Comparison of ENCODE assay signal across 38 cellular contexts in genomic region chr9:104564358-104564757, GRCh38. TPM values are rescaled to one million over a fixed set of nuclear protein-coding genes. Genes with fewer than 3 reads are reported as not detected.
"Had no signal": no experiment of that assay in that cellular context is flagged by ENCODE, and none has a peak within 500 bp of the region (broad histone marks: within the 10 kb centered on the region; RNA-seq: fewer than 3 reads in every experiment).

No MANE protein-coding gene starts in this region.

- H3K4me1 Mint-ChIP-seq: activated B cell treated with CpG ODN at 0.5 μM for 24 hours; activated CD4-positive, alpha-beta T cell treated with anti-CD3 and anti-CD28 coated beads, Interleukin-2, amount 10 ng/mL, durations not matched to agents 24 days and 14 days; activated naive CD8-positive, alpha-beta T cell treated with anti-CD3 and anti-CD28 coated beads for 36 hours; activated T-helper 17 cell treated with anti-CD3 and anti-CD28 coated beads, Interleukin-2, amount 50 U/mL, for 72 hours had no signal

- H3K9me3 ChIP-seq: adrenal gland, body of pancreas had no signal

- H3K27ac ChIP-seq: adrenal gland, body of pancreas, brain microvascular endothelial cell, breast epithelium, VCaP had no signal

- FAIRE-seq: astrocyte, TTC549 had no signal

- H3K27me3 Mint-ChIP-seq: activated B cell treated with CpG ODN at 0.5 μM for 24 hours; activated CD4-positive, alpha-beta memory T cell treated with anti-CD3 and anti-CD28 coated beads for 36 hours; activated CD4-positive, alpha-beta T cell treated with anti-CD3 and anti-CD28 coated beads, Interleukin-2, amount 10 ng/mL, durations not matched to agents 24 days and 14 days; activated CD8-positive, alpha-beta T cell treated with anti-CD3 and anti-CD28 coated beads for 36 hours; activated naive CD8-positive, alpha-beta T cell treated with anti-CD3 and anti-CD28 coated beads for 36 hours; activated T-helper 17 cell treated with anti-CD3 and anti-CD28 coated beads, Interleukin-2, amount 50 U/mL, for 72 hours had no signal

- H3K4me3 ChIP-seq: adrenal gland, body of pancreas, breast epithelium had no signal

- H3K27ac Mint-ChIP-seq: activated B cell treated with CpG ODN at 0.5 μM for 24 hours; activated CD4-positive, alpha-beta memory T cell treated with anti-CD3 and anti-CD28 coated beads for 36 hours; activated CD4-positive, alpha-beta T cell treated with anti-CD3 and anti-CD28 coated beads, Interleukin-2, amount 10 ng/mL, durations not matched to agents 24 days and 14 days; activated CD8-positive, alpha-beta T cell treated with anti-CD3 and anti-CD28 coated beads for 36 hours; activated naive CD4-positive, alpha-beta T cell treated with anti-CD3 and anti-CD28 coated beads for 36 hours; activated naive CD4-positive, alpha-beta T cell treated with anti-CD3 and anti-CD28 coated beads, Interleukin-2, amount 50 U/mL, for 72 hours; activated naive CD8-positive, alpha-beta T cell treated with anti-CD3 and anti-CD28 coated beads for 36 hours; activated T-cell treated with anti-CD3 and anti-CD28 coated beads, Interleukin-2, amount 50 U/mL, for 72 hours; activated T-helper 1 cell treated with anti-CD3 and anti-CD28 coated beads, Interleukin-12 subunit alpha, Interleukin-12 subunit beta, Interleukin-2, Interleukin-4 antibody, amounts not matched to agents 30 ng/mL and 10 ng/mL and 1 ng/mL, durations not matched to agents 14 hours and 24 hours and 36 hours; activated T-helper 17 cell treated with anti-CD3 and anti-CD28 coated beads, Interleukin-2, amount 50 U/mL, for 72 hours; T-helper 2 cell treated with Interferon-gamma antibody and Interleukin-4, amounts not matched to agents 5 μg/mL and 100 μg/mL, for 36 hours had no signal

- H3K36me3 Mint-ChIP-seq: activated CD4-positive, alpha-beta memory T cell treated with anti-CD3 and anti-CD28 coated beads for 36 hours; activated naive CD4-positive, alpha-beta T cell treated with anti-CD3 and anti-CD28 coated beads, Interleukin-2, amount 50 U/mL, for 72 hours; activated naive CD8-positive, alpha-beta T cell treated with anti-CD3 and anti-CD28 coated beads for 36 hours had no signal

- ATAC-seq: activated CD8-positive, alpha-beta T cell treated with anti-CD3 and anti-CD28 coated beads for 36 hours; activated naive CD4-positive, alpha-beta T cell treated with anti-CD3 and anti-CD28 coated beads, Interleukin-2, amount 50 U/mL, for 72 hours; activated T-cell treated with anti-CD3 and anti-CD28 coated beads, Interleukin-2, amount 50 U/mL, for 4 hours; activated T-cell treated with anti-CD3 and anti-CD28 coated beads, Interleukin-2, amount 50 U/mL, for 72 hours; activated T-helper 17 cell treated with anti-CD3 and anti-CD28 coated beads, Interleukin-2, amount 50 U/mL, for 72 hours; body of pancreas had no signal

- DNase-seq: activated B cell treated with CpG ODN at 0.5 μM for 24 hours; activated CD4-positive, alpha-beta memory T cell treated with anti-CD3 and anti-CD28 coated beads for 36 hours; activated CD4-positive, alpha-beta T cell treated with anti-CD3 and anti-CD28 coated beads for 4 hours; activated CD4-positive, alpha-beta T cell treated with anti-CD3 and anti-CD28 coated beads, Interleukin-2, amount 10 ng/mL, durations not matched to agents 24 days and 14 days; activated CD4-positive, alpha-beta T cell treated with anti-CD3 and anti-CD28 coated beads, Interleukin-2, amount 50 U/mL, for 1 hour; activated CD4-positive, alpha-beta T cell treated with anti-CD3 and anti-CD28 coated beads, Interleukin-2, amount 50 U/mL, for 4 hours; activated CD4-positive, CD25-positive, alpha-beta regulatory T cell treated with anti-CD3 and anti-CD28 coated beads, Interleukin-2, amount 50 U/mL, for 72 hours; activated CD8-positive, alpha-beta memory T cell treated with anti-CD3 and anti-CD28 coated beads, Interleukin-2, amount 50 U/mL, for 4 hours; activated CD8-positive, alpha-beta T cell treated with anti-CD3 and anti-CD28 coated beads for 36 hours; activated effector memory CD4-positive, alpha-beta T cell treated with anti-CD3 and anti-CD28 coated beads, Interleukin-2, amount 50 U/mL, for 16 hours; activated gamma-delta T cell treated with Interleukin-2 at 50 U/mL for 16 hours; activated naive CD4-positive, alpha-beta T cell; activated naive CD4-positive, alpha-beta T cell treated with anti-CD3 and anti-CD28 coated beads for 36 hours; activated naive CD4-positive, alpha-beta T cell treated with anti-CD3 and anti-CD28 coated beads, Interleukin-2, amount 50 U/mL, for 16 hours; activated naive CD8-positive, alpha-beta T cell treated with anti-CD3 and anti-CD28 coated beads for 36 hours; activated T-cell treated with anti-CD3 and anti-CD28 coated beads for 4 hours; activated T-cell treated with anti-CD3 and anti-CD28 coated beads, Interleukin-2, amount 50 U/mL, for 1 hour; activated T-cell treated with anti-CD3 and anti-CD28 coated beads, Interleukin-2, amount 50 U/mL, for 4 hours; activated T-cell treated with anti-CD3 and anti-CD28 coated beads, Interleukin-2, amount 50 U/mL, for 72 hours; adrenal gland; amniotic stem cell; aorta; body of pancreas; brain microvascular endothelial cell; central memory CD4-positive, alpha-beta T cell; T-helper 2 cell; T-helper 9 cell had no signal

- H3K36me3 ChIP-seq: adrenal gland, brain microvascular endothelial cell, breast epithelium had no signal

- H3K4me1 ChIP-seq: adrenal gland, body of pancreas, breast epithelium had no signal

- H3K9me3 Mint-ChIP-seq: activated CD4-positive, alpha-beta memory T cell treated with anti-CD3 and anti-CD28 coated beads for 36 hours; activated CD4-positive, alpha-beta T cell treated with anti-CD3 and anti-CD28 coated beads, Interleukin-2, amount 10 ng/mL, durations not matched to agents 24 days and 14 days; activated CD8-positive, alpha-beta T cell treated with anti-CD3 and anti-CD28 coated beads for 36 hours; activated naive CD4-positive, alpha-beta T cell treated with anti-CD3 and anti-CD28 coated beads for 36 hours; activated naive CD4-positive, alpha-beta T cell treated with anti-CD3 and anti-CD28 coated beads, Interleukin-2, amount 50 U/mL, for 72 hours; activated T-cell treated with anti-CD3 and anti-CD28 coated beads, Interleukin-2, amount 50 U/mL, for 4 hours; activated T-cell treated with anti-CD3 and anti-CD28 coated beads, Interleukin-2, amount 50 U/mL, for 72 hours; activated T-helper 1 cell treated with anti-CD3 and anti-CD28 coated beads, Interleukin-12 subunit alpha, Interleukin-12 subunit beta, Interleukin-2, Interleukin-4 antibody, amounts not matched to agents 30 ng/mL and 10 ng/mL and 1 ng/mL, durations not matched to agents 14 hours and 24 hours and 36 hours; T-helper 2 cell treated with Interferon-gamma antibody and Interleukin-4, amounts not matched to agents 5 μg/mL and 100 μg/mL, for 36 hours had no signal

- H3K27me3 ChIP-seq: adrenal gland, body of pancreas, brain microvascular endothelial cell, breast epithelium had no signal

- H3K4me3 Mint-ChIP-seq: activated B cell treated with CpG ODN at 0.5 μM for 24 hours; activated CD4-positive, alpha-beta memory T cell treated with anti-CD3 and anti-CD28 coated beads for 36 hours; activated CD4-positive, alpha-beta T cell treated with anti-CD3 and anti-CD28 coated beads, Interleukin-2, amount 10 ng/mL, durations not matched to agents 24 days and 14 days; activated CD8-positive, alpha-beta T cell treated with anti-CD3 and anti-CD28 coated beads for 36 hours; activated naive CD4-positive, alpha-beta T cell treated with anti-CD3 and anti-CD28 coated beads for 36 hours; activated naive CD8-positive, alpha-beta T cell treated with anti-CD3 and anti-CD28 coated beads for 36 hours; activated T-cell treated with anti-CD3 and anti-CD28 coated beads, Interleukin-2, amount 50 U/mL, for 4 hours; activated T-cell treated with anti-CD3 and anti-CD28 coated beads, Interleukin-2, amount 50 U/mL, for 72 hours; activated T-helper 1 cell treated with anti-CD3 and anti-CD28 coated beads, Interleukin-12 subunit alpha, Interleukin-12 subunit beta, Interleukin-2, Interleukin-4 antibody, amounts not matched to agents 30 ng/mL and 10 ng/mL and 1 ng/mL, durations not matched to agents 14 hours and 24 hours and 36 hours; activated T-helper 17 cell treated with anti-CD3 and anti-CD28 coated beads, Interleukin-2, amount 50 U/mL, for 72 hours; T-helper 2 cell treated with Interferon-gamma antibody and Interleukin-4, amounts not matched to agents 5 μg/mL and 100 μg/mL, for 36 hours had no signal

RNA-seq across cellular contexts. Expression of gene OR13C8, which starts 4.6 kb away (rescaled TPM):
- total RNA-seq: activated B cell treated with CpG ODN at 0.5 μM for 24 hours; activated CD4-positive, alpha-beta memory T cell treated with anti-CD3 and anti-CD28 coated beads for 36 hours; activated CD4-positive, alpha-beta T cell treated with anti-CD3 and anti-CD28 coated beads, Interleukin-2, amount 10 ng/mL, durations not matched to agents 24 days and 14 days; activated CD8-positive, alpha-beta memory T cell treated with anti-CD3 and anti-CD28 coated beads for 36 hours; activated CD8-positive, alpha-beta T cell treated with anti-CD3 and anti-CD28 coated beads for 36 hours; activated naive CD4-positive, alpha-beta T cell treated with anti-CD3 and anti-CD28 coated beads for 36 hours; activated naive CD4-positive, alpha-beta T cell treated with anti-CD3 and anti-CD28 coated beads, Interleukin-2, amount 50 U/mL, for 72 hours; activated naive CD8-positive, alpha-beta T cell treated with anti-CD3 and anti-CD28 coated beads for 36 hours; activated T-cell treated with anti-CD3 and anti-CD28 coated beads, Interleukin-2, amount 50 U/mL, for 4 hours; activated T-cell treated with anti-CD3 and anti-CD28 coated beads, Interleukin-2, amount 50 U/mL, for 72 hours; activated T-helper 1 cell treated with anti-CD3 and anti-CD28 coated beads, Interleukin-12 subunit alpha, Interleukin-12 subunit beta, Interleukin-2, Interleukin-4 antibody, amounts not matched to agents 30 ng/mL and 10 ng/mL and 1 ng/mL, durations not matched to agents 14 hours and 24 hours and 36 hours; activated T-helper 17 cell treated with anti-CD3 and anti-CD28 coated beads, Interleukin-2, amount 50 U/mL, for 72 hours; adrenal gland; aorta; astrocyte; body of pancreas; breast epithelium; cardiac septum; cerebellum had no signal
- polyA plus RNA-seq: adrenal gland, aorta had no signal

RNA-seq across cellular contexts. Expression of gene OR13C3, which starts 27.7 kb away (rescaled TPM):
- total RNA-seq: activated B cell treated with CpG ODN at 0.5 μM for 24 hours; activated CD4-positive, alpha-beta memory T cell treated with anti-CD3 and anti-CD28 coated beads for 36 hours; activated CD4-positive, alpha-beta T cell treated with anti-CD3 and anti-CD28 coated beads, Interleukin-2, amount 10 ng/mL, durations not matched to agents 24 days and 14 days; activated CD8-positive, alpha-beta memory T cell treated with anti-CD3 and anti-CD28 coated beads for 36 hours; activated CD8-positive, alpha-beta T cell treated with anti-CD3 and anti-CD28 coated beads for 36 hours; activated naive CD4-positive, alpha-beta T cell treated with anti-CD3 and anti-CD28 coated beads for 36 hours; activated naive CD4-positive, alpha-beta T cell treated with anti-CD3 and anti-CD28 coated beads, Interleukin-2, amount 50 U/mL, for 72 hours; activated naive CD8-positive, alpha-beta T cell treated with anti-CD3 and anti-CD28 coated beads for 36 hours; activated T-cell treated with anti-CD3 and anti-CD28 coated beads, Interleukin-2, amount 50 U/mL, for 4 hours; activated T-cell treated with anti-CD3 and anti-CD28 coated beads, Interleukin-2, amount 50 U/mL, for 72 hours; activated T-helper 1 cell treated with anti-CD3 and anti-CD28 coated beads, Interleukin-12 subunit alpha, Interleukin-12 subunit beta, Interleukin-2, Interleukin-4 antibody, amounts not matched to agents 30 ng/mL and 10 ng/mL and 1 ng/mL, durations not matched to agents 14 hours and 24 hours and 36 hours; activated T-helper 17 cell treated with anti-CD3 and anti-CD28 coated beads, Interleukin-2, amount 50 U/mL, for 72 hours; adrenal gland; aorta; astrocyte; body of pancreas; breast epithelium; cardiac septum had no signal
- polyA plus RNA-seq: adrenal gland, aorta had no signal

RNA-seq across cellular contexts. Expression of gene OR13C5, which starts 34.9 kb away (rescaled TPM):
- total RNA-seq: activated B cell treated with CpG ODN at 0.5 μM for 24 hours; activated CD4-positive, alpha-beta memory T cell treated with anti-CD3 and anti-CD28 coated beads for 36 hours; activated CD4-positive, alpha-beta T cell treated with anti-CD3 and anti-CD28 coated beads, Interleukin-2, amount 10 ng/mL, durations not matched to agents 24 days and 14 days; activated CD8-positive, alpha-beta memory T cell treated with anti-CD3 and anti-CD28 coated beads for 36 hours; activated CD8-positive, alpha-beta T cell treated with anti-CD3 and anti-CD28 coated beads for 36 hours; activated naive CD4-positive, alpha-beta T cell treated with anti-CD3 and anti-CD28 coated beads for 36 hours; activated naive CD4-positive, alpha-beta T cell treated with anti-CD3 and anti-CD28 coated beads, Interleukin-2, amount 50 U/mL, for 72 hours; activated naive CD8-positive, alpha-beta T cell treated with anti-CD3 and anti-CD28 coated beads for 36 hours; activated T-cell treated with anti-CD3 and anti-CD28 coated beads, Interleukin-2, amount 50 U/mL, for 4 hours; activated T-cell treated with anti-CD3 and anti-CD28 coated beads, Interleukin-2, amount 50 U/mL, for 72 hours; activated T-helper 1 cell treated with anti-CD3 and anti-CD28 coated beads, Interleukin-12 subunit alpha, Interleukin-12 subunit beta, Interleukin-2, Interleukin-4 antibody, amounts not matched to agents 30 ng/mL and 10 ng/mL and 1 ng/mL, durations not matched to agents 14 hours and 24 hours and 36 hours; activated T-helper 17 cell treated with anti-CD3 and anti-CD28 coated beads, Interleukin-2, amount 50 U/mL, for 72 hours; adrenal gland; aorta; astrocyte; body of pancreas; breast epithelium; cardiac septum had no signal
- polyA plus RNA-seq: adrenal gland, aorta had no signal

RNA-seq across cellular contexts. Expression of gene OR13C4, which starts 37.3 kb away (rescaled TPM):
- total RNA-seq: activated B cell treated with CpG ODN at 0.5 μM for 24 hours; activated CD4-positive, alpha-beta memory T cell treated with anti-CD3 and anti-CD28 coated beads for 36 hours; activated CD4-positive, alpha-beta T cell treated with anti-CD3 and anti-CD28 coated beads, Interleukin-2, amount 10 ng/mL, durations not matched to agents 24 days and 14 days; activated CD8-positive, alpha-beta memory T cell treated with anti-CD3 and anti-CD28 coated beads for 36 hours; activated CD8-positive, alpha-beta T cell treated with anti-CD3 and anti-CD28 coated beads for 36 hours; activated naive CD4-positive, alpha-beta T cell treated with anti-CD3 and anti-CD28 coated beads for 36 hours; activated naive CD4-positive, alpha-beta T cell treated with anti-CD3 and anti-CD28 coated beads, Interleukin-2, amount 50 U/mL, for 72 hours; activated naive CD8-positive, alpha-beta T cell treated with anti-CD3 and anti-CD28 coated beads for 36 hours; activated T-cell treated with anti-CD3 and anti-CD28 coated beads, Interleukin-2, amount 50 U/mL, for 4 hours; activated T-cell treated with anti-CD3 and anti-CD28 coated beads, Interleukin-2, amount 50 U/mL, for 72 hours; activated T-helper 1 cell treated with anti-CD3 and anti-CD28 coated beads, Interleukin-12 subunit alpha, Interleukin-12 subunit beta, Interleukin-2, Interleukin-4 antibody, amounts not matched to agents 30 ng/mL and 10 ng/mL and 1 ng/mL, durations not matched to agents 14 hours and 24 hours and 36 hours; activated T-helper 17 cell treated with anti-CD3 and anti-CD28 coated beads, Interleukin-2, amount 50 U/mL, for 72 hours; adrenal gland; aorta; astrocyte; body of pancreas; breast epithelium; cardiac septum; cerebellum had no signal
- polyA plus RNA-seq: adrenal gland, aorta had no signal

RNA-seq across cellular contexts. Expression of gene OR13C2, which starts 41.1 kb away (rescaled TPM):
- total RNA-seq: activated B cell treated with CpG ODN at 0.5 μM for 24 hours; activated CD4-positive, alpha-beta memory T cell treated with anti-CD3 and anti-CD28 coated beads for 36 hours; activated CD4-positive, alpha-beta T cell treated with anti-CD3 and anti-CD28 coated beads, Interleukin-2, amount 10 ng/mL, durations not matched to agents 24 days and 14 days; activated CD8-positive, alpha-beta memory T cell treated with anti-CD3 and anti-CD28 coated beads for 36 hours; activated CD8-positive, alpha-beta T cell treated with anti-CD3 and anti-CD28 coated beads for 36 hours; activated naive CD4-positive, alpha-beta T cell treated with anti-CD3 and anti-CD28 coated beads for 36 hours; activated naive CD4-positive, alpha-beta T cell treated with anti-CD3 and anti-CD28 coated beads, Interleukin-2, amount 50 U/mL, for 72 hours; activated naive CD8-positive, alpha-beta T cell treated with anti-CD3 and anti-CD28 coated beads for 36 hours; activated T-cell treated with anti-CD3 and anti-CD28 coated beads, Interleukin-2, amount 50 U/mL, for 4 hours; activated T-cell treated with anti-CD3 and anti-CD28 coated beads, Interleukin-2, amount 50 U/mL, for 72 hours; activated T-helper 1 cell treated with anti-CD3 and anti-CD28 coated beads, Interleukin-12 subunit alpha, Interleukin-12 subunit beta, Interleukin-2, Interleukin-4 antibody, amounts not matched to agents 30 ng/mL and 10 ng/mL and 1 ng/mL, durations not matched to agents 14 hours and 24 hours and 36 hours; activated T-helper 17 cell treated with anti-CD3 and anti-CD28 coated beads, Interleukin-2, amount 50 U/mL, for 72 hours; adrenal gland; aorta; astrocyte; body of pancreas; breast epithelium; cardiac septum had no signal
- polyA plus RNA-seq: adrenal gland, aorta had no signal
